In the genomic region with DNA sequence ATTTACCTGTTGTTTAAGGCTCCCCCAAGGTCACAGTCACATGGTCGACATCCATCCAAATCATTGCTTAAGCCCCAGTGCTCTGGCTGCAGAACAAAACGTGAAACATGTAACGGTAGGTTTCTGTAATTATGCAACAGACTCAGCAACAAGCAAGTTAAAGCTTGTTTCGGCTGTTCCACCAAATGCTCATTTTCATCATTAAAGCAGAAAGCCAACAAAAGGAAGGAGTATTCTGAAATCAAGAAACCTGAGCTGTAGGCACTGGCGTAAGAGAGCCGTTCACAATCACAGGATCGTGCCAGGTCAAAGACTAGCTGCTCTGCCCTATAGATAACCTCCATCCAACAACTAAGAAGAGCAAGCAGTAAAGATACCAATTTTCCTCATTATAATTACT, we compare ENCODE assay signal across 14 cellular contexts. TPM values are rescaled to one million over a fixed set of nuclear protein-coding genes. Genes with fewer than 3 reads are reported as not detected.
DNase-seq lines count a peak whose midpoint lies in the region; ATAC-seq, FAIRE-seq and TF ChIP-seq lines count a peak whose summit lies in the region.
"Had no signal": no experiment of that assay in that cellular context is flagged by ENCODE, and none has a peak within 500 bp of the region (broad histone marks: within the 10 kb centered on the region; RNA-seq: fewer than 3 reads in every experiment).

No MANE protein-coding gene starts in this region.

- intact Hi-C loops in spleen (cut with DNase I; ENCODE audit: low total_unique reads) = no loop called here

- H3K4me1 ChIP-seq in hepatocyte (ENCODE audit: insufficient read depth) (peaks cover 21% of the 10 kb centered on the region), spleen (peaks cover 0 to 5% (median 0%) of the 10 kb centered on the region in 6 donors)

- peaks cover 5% of the 10 kb centered on the region for H3K27me3 Mint-ChIP-seq in activated T-cell treated with anti-CD3 and anti-CD28 coated beads, Interleukin-2, amount 50 U/mL, for 4 hours (ENCODE audit: low read depth)

- no peak overlapping the region for H2AFZ ChIP-seq in hepatocyte

- no peaks in the 10 kb centered on the region for H3K9me2 ChIP-seq in hepatocyte (replicated peaks; ENCODE audit: insufficient read depth)

- H3K36me3 ChIP-seq in bronchial epithelial cell (ENCODE audit: control insufficient read depth, insufficient read depth, low read length) (peaks cover 9% of the 10 kb centered on the region), hepatocyte (replicated peaks; ENCODE audit: insufficient read depth, low read depth) (peaks cover 4% of the 10 kb centered on the region), spleen (peaks cover 0 to 35% (median 0%) of the 10 kb centered on the region in 6 donors)
- H3K36me3 ChIP-seq: BLaER1 treated with 17β-estradiol and CSF1 and Interleukin-3, amounts not matched to agents 10 nM and 100 nM had no signal

- DNase-seq in NCI-H2171 treated with DMSO at 0.1 percent for 48 hours (lab: John Stamatoyannopoulos, UW) (peak; percentile 94), bronchial epithelial cell (ENCODE audit: low read depth) (peak; percentile 94), hepatocyte (ENCODE audit: low spot score) (no peak), spleen (no peak), iPS-NIHi7 (ENCODE audit: extremely low spot score) (no peak), GM19238 (ENCODE audit: insufficient read length, low spot score) (no peak), AG08396 (ENCODE audit: low spot score) (no peak)
- no peak for DNase-seq in activated T-cell treated with anti-CD3 and anti-CD28 coated beads, Interleukin-2, amount 50 U/mL, for 4 hours
- DNase-seq: activated CD4-positive, alpha-beta T cell treated with anti-CD3 and anti-CD28 coated beads for 48 hours; hippocampal formation; Karpas-422 had no signal

- no peaks in the 10 kb centered on the region for H3K36me3 Mint-ChIP-seq in activated T-cell treated with anti-CD3 and anti-CD28 coated beads, Interleukin-2, amount 50 U/mL, for 4 hours (ENCODE audit: insufficient read depth)

- H3K27me3 ChIP-seq in bronchial epithelial cell (ENCODE audit: control insufficient read depth, insufficient read depth, low read length) = no peaks in the 10 kb centered on the region
- no peaks in the 10 kb centered on the region for H3K27me3 ChIP-seq in hepatocyte
- no peaks in the 10 kb centered on the region for H3K27me3 ChIP-seq in spleen (replicated peaks in 1 of 7)
- H3K27me3 ChIP-seq: BLaER1 treated with 17β-estradiol and CSF1 and Interleukin-3, amounts not matched to agents 10 nM and 100 nM had no signal

- 61% methylated on average over 7 of the region's 7 CpGs for WGBS in hepatocyte (ENCODE audit: low lambda C conversion rate, missing lambda C conversion rate)
- 81 to 90% (median 85%) methylated on average over 7 of the region's 7 CpGs for WGBS in spleen, 5 donors

- H3K4me2 ChIP-seq in hepatocyte = no peak overlapping the region

- H3K9me3 Mint-ChIP-seq in activated T-cell treated with anti-CD3 and anti-CD28 coated beads, Interleukin-2, amount 50 U/mL, for 4 hours = no peaks in the 10 kb centered on the region
- H3K9me3 Mint-ChIP-seq: T-helper 1 cell treated with Interleukin-12 subunit alpha and Interleukin-12 subunit beta and Interleukin-4 antibody, amounts not matched to agents 30 μg/mL and 1 μg/mL, for 36 hours had no signal

- no peak for TF ChIP-seq POLR2A in spleen (IDR thresholded peaks at IDR 0.05)

- no peaks in the 10 kb centered on the region for H3K4me1 Mint-ChIP-seq in activated T-cell treated with anti-CD3 and anti-CD28 coated beads, Interleukin-2, amount 50 U/mL, for 4 hours (ENCODE audit: low read depth)

- no peak for FAIRE-seq in bronchial epithelial cell (lab: Jason Lieb, UNC)
- FAIRE-seq: GM12891 had no signal

- H3K4me3 Mint-ChIP-seq in activated T-cell treated with anti-CD3 and anti-CD28 coated beads, Interleukin-2, amount 50 U/mL, for 4 hours = no peak overlapping the region
- H3K4me3 Mint-ChIP-seq: T-helper 1 cell treated with Interleukin-12 subunit alpha and Interleukin-12 subunit beta and Interleukin-4 antibody, amounts not matched to agents 30 μg/mL and 1 μg/mL, for 36 hours had no signal

- peaks cover 20% of the 10 kb centered on the region for H3K79me2 ChIP-seq in hepatocyte

- no peak for TF ChIP-seq CTCF in bronchial epithelial cell (IDR thresholded peaks at IDR 0.05; ENCODE audit: insufficient read depth, low read length, severe bottlenecking)
- no peak for TF ChIP-seq CTCF in hepatocyte (IDR thresholded peaks at IDR 0.05; ENCODE audit: poor library complexity)
- TF ChIP-seq CTCF in spleen (IDR thresholded peaks at IDR 0.05 in 8 of 11, conservative IDR thresholded peaks at IDR 0.05 in 3 of 11) = no peak

- no peaks in the 10 kb centered on the region for H3K9me3 ChIP-seq in hepatocyte (ENCODE audit: low read depth)
- no peaks in the 10 kb centered on the region for H3K9me3 ChIP-seq in spleen

- H3K4me3 ChIP-seq in bronchial epithelial cell (ENCODE audit: low read depth, low read length) (no peak overlapping the region), hepatocyte (no peak overlapping the region), spleen (no peak overlapping the region)
- H3K4me3 ChIP-seq: BLaER1 treated with 17β-estradiol and CSF1 and Interleukin-3, amounts not matched to agents 10 nM and 100 nM had no signal

- no peaks in the 10 kb centered on the region for H4K20me1 ChIP-seq in hepatocyte (ENCODE audit: insufficient read depth, poor library complexity, severe bottlenecking)
- H4K20me1 ChIP-seq: BLaER1 treated with 17β-estradiol and CSF1 and Interleukin-3, amounts not matched to agents 10 nM and 100 nM had no signal

- H3K27ac ChIP-seq in hepatocyte (peak overlapping the region; percentile 70), spleen (peak overlapping the region in 7 of 8 donors; percentile 10 to 78 (median 67))
- H3K27ac ChIP-seq: BLaER1 treated with 17β-estradiol and CSF1 and Interleukin-3, amounts not matched to agents 10 nM and 100 nM had no signal

- no peak for ATAC-seq in activated T-cell treated with anti-CD3 and anti-CD28 coated beads, Interleukin-2, amount 50 U/mL, for 4 hours

RNA-seq across cellular contexts. Expression of a gene that starts 30.0 kb away (rescaled TPM):
- total RNA-seq in bronchial epithelial cell (70.0 and 75.8 TPM in 2 replicates), hepatocyte (323 and 355 TPM in 2 replicates), spleen (100 to 1,000 TPM in 6 of 7 donors, 10 to 100 TPM in 1; 66.4 to 181 (median 149) TPM)
- polyA plus RNA-seq in hepatocyte (284 and 329 TPM in 2 replicates), spleen (10 to 100 TPM; 51.4 to 74.8 (median 68.6) TPM)
- under 1 TPM; 0.26 to 0.46 (median 0.30) TPM for total RNA-seq in activated T-cell treated with anti-CD3 and anti-CD28 coated beads, Interleukin-2, amount 50 U/mL, for 4 hours

Comparison
In these comparisons a context has a peak if more than half of its experiments do, and no peak if none do; other contexts are left out.
1. DNase-seq: peak in NCI-H2171 treated with DMSO at 0.1 percent for 48 hours (single experiment) and bronchial epithelial cell (single experiment); none in hepatocyte (single experiment), spleen (single experiment), iPS-NIHi7 (single experiment), GM19238 (single experiment), AG08396 (single experiment) and activated T-cell treated with anti-CD3 and anti-CD28 coated beads, Interleukin-2, amount 50 U/mL, for 4 hours (single experiment).
2. RNA of a gene that starts 30.0 kb away (total RNA-seq): 323 to 355 TPM in hepatocyte, 66.4 to 181 TPM in spleen and 70.0 to 75.8 TPM in bronchial epithelial cell; 0.26 to 0.46 TPM in activated T-cell treated with anti-CD3 and anti-CD28 coated beads, Interleukin-2, amount 50 U/mL, for 4 hours; every median in the first group is over 10 times any median in the second.